1 cellular context compared by ENCODE assay signal in the genomic region with DNA sequence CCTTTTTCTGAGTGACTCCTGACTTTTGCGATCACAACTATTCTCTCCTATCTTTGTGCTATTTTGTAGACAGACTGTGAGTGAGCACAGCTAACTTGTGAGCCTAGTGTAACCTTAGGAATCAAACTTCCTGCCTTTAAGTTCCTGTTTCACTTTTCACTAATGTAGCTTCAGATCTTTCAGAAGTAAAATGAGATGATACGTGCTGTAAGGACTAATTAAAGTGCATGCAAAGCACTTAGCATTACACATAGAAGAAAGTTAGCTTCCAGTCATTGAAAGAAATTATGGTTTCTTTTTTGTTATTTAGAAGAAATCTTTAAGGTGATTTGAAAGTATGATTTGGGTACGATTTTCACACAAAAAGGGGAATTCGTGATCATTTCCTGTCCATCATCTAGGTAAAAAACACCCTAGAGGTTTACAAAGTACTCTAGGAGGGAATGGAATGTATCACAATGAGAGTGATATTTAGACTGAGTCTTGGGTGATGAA.
TF ChIP-seq lines count a peak whose summit lies in the region.

No MANE protein-coding gene starts in this region.

TF ChIP-seq in GM12878, 131 proteins besides CTCF, POLR2A, EP300 and RAD21 (continued from another document and continues in another):
- TF ChIP-seq, protein P1, sequence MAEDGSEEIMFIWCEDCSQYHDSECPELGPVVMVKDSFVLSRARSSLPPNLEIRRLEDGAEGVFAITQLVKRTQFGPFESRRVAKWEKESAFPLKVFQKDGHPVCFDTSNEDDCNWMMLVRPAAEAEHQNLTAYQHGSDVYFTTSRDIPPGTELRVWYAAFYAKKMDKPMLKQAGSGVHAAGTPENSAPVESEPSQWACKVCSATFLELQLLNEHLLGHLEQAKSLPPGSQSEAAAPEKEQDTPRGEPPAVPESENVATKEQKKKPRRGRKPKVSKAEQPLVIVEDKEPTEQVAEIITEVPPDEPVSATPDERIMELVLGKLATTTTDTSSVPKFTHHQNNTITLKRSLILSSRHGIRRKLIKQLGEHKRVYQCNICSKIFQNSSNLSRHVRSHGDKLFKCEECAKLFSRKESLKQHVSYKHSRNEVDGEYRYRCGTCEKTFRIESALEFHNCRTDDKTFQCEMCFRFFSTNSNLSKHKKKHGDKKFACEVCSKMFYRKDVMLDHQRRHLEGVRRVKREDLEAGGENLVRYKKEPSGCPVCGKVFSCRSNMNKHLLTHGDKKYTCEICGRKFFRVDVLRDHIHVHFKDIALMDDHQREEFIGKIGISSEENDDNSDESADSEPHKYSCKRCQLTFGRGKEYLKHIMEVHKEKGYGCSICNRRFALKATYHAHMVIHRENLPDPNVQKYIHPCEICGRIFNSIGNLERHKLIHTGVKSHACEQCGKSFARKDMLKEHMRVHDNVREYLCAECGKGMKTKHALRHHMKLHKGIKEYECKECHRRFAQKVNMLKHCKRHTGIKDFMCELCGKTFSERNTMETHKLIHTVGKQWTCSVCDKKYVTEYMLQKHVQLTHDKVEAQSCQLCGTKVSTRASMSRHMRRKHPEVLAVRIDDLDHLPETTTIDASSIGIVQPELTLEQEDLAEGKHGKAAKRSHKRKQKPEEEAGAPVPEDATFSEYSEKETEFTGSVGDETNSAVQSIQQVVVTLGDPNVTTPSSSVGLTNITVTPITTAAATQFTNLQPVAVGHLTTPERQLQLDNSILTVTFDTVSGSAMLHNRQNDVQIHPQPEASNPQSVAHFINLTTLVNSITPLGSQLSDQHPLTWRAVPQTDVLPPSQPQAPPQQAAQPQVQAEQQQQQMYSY (CRISPR knock-in tag; IDR thresholded peaks at IDR 0.05): no peak
- TF ChIP-seq ESRRA (IDR thresholded peaks at IDR 0.05; ENCODE audit: low read length): no peak
- peak; percentile 54; the same call in 1 of the 2 replicates for TF ChIP-seq ZNF687 (IDR thresholded peaks at IDR 0.05)
- TF ChIP-seq HDGF (IDR thresholded peaks at IDR 0.05): no peak
- peak; percentile 78 for TF ChIP-seq MTA2 (IDR thresholded peaks at IDR 0.05; ENCODE audit: low read depth)
- no peak for TF ChIP-seq CEBPZ (IDR thresholded peaks at IDR 0.05; ENCODE audit: low read depth, low read length)
- no peak for TF ChIP-seq CEBPB (IDR thresholded peaks at IDR 0.05; ENCODE audit: borderline replicate concordance in 1 of 2, low read depth in 2 of 2, low read length in 2 of 2)
- TF ChIP-seq NBN (IDR thresholded peaks at IDR 0.05): no peak
- peak; percentile 36 for TF ChIP-seq MEF2B (IDR thresholded peaks at IDR 0.05; ENCODE audit: partially characterized antibody, poor library complexity, severe bottlenecking)
- no peak for TF ChIP-seq FOS (IDR thresholded peaks at IDR 0.05; ENCODE audit: borderline replicate concordance, extremely low read depth, insufficient read length)
- peak; percentile 52; the same call in 1 of the 2 replicates for TF ChIP-seq GABPA (IDR thresholded peaks at IDR 0.05; ENCODE audit: low read depth)
- TF ChIP-seq ZSCAN29 (IDR thresholded peaks at IDR 0.05): no peak
- TF ChIP-seq ZBTB33 (IDR thresholded peaks at IDR 0.05): no peak
- peak; percentile 76 for TF ChIP-seq SMARCA5 (IDR thresholded peaks at IDR 0.05)
- TF ChIP-seq BCL3 (IDR thresholded peaks at IDR 0.05; ENCODE audit: borderline replicate concordance, insufficient read depth, low read depth, low read length, poor library complexity, severe bottlenecking): no peak
- TF ChIP-seq HSF1 (IDR thresholded peaks at IDR 0.05; ENCODE audit: low read depth, low read length): no peak
- no peak for TF ChIP-seq NR2F1 (conservative IDR thresholded peaks at IDR 0.05)
- no peak for TF ChIP-seq STAT3 (IDR thresholded peaks at IDR 0.05; ENCODE audit: low read depth, low read length)
- TF ChIP-seq, protein P2, sequence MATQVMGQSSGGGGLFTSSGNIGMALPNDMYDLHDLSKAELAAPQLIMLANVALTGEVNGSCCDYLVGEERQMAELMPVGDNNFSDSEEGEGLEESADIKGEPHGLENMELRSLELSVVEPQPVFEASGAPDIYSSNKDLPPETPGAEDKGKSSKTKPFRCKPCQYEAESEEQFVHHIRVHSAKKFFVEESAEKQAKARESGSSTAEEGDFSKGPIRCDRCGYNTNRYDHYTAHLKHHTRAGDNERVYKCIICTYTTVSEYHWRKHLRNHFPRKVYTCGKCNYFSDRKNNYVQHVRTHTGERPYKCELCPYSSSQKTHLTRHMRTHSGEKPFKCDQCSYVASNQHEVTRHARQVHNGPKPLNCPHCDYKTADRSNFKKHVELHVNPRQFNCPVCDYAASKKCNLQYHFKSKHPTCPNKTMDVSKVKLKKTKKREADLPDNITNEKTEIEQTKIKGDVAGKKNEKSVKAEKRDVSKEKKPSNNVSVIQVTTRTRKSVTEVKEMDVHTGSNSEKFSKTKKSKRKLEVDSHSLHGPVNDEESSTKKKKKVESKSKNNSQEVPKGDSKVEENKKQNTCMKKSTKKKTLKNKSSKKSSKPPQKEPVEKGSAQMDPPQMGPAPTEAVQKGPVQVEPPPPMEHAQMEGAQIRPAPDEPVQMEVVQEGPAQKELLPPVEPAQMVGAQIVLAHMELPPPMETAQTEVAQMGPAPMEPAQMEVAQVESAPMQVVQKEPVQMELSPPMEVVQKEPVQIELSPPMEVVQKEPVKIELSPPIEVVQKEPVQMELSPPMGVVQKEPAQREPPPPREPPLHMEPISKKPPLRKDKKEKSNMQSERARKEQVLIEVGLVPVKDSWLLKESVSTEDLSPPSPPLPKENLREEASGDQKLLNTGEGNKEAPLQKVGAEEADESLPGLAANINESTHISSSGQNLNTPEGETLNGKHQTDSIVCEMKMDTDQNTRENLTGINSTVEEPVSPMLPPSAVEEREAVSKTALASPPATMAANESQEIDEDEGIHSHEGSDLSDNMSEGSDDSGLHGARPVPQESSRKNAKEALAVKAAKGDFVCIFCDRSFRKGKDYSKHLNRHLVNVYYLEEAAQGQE (IDR thresholded peaks at IDR 0.05; ENCODE audit: low read depth, low read length): no peak
- TF ChIP-seq, protein P3, sequence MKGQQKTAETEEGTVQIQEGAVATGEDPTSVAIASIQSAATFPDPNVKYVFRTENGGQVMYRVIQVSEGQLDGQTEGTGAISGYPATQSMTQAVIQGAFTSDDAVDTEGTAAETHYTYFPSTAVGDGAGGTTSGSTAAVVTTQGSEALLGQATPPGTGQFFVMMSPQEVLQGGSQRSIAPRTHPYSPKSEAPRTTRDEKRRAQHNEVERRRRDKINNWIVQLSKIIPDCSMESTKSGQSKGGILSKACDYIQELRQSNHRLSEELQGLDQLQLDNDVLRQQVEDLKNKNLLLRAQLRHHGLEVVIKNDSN (IDR thresholded peaks at IDR 0.05; ENCODE audit: borderline replicate concordance, extremely low read length, insufficient read depth, low read depth, low read length): no peak
- no peak for TF ChIP-seq RB1 (IDR thresholded peaks at IDR 0.05; ENCODE audit: borderline replicate concordance)
- TF ChIP-seq RUNX3 (IDR thresholded peaks at IDR 0.05; ENCODE audit: low read length): peak; percentile 31; the same call in 1 of the 2 replicates
- no peak for TF ChIP-seq MYB (IDR thresholded peaks at IDR 0.05; ENCODE audit: borderline replicate concordance, low read depth, low read length)
- peak; percentile 89; the same call in 1 of the 2 replicates for TF ChIP-seq CBX5 (IDR thresholded peaks at IDR 0.05; ENCODE audit: low read depth)
- TF ChIP-seq CHD1 (IDR thresholded peaks at IDR 0.05; ENCODE audit: low read depth, low read length): no peak
- 0 out of 2 replicates have a peak, but pooled peaks have one; percentile 52 for TF ChIP-seq PML (IDR thresholded peaks at IDR 0.05; ENCODE audit: low read length)
- TF ChIP-seq BMI1 (IDR thresholded peaks at IDR 0.05; ENCODE audit: borderline replicate concordance): no peak
- TF ChIP-seq NRF1 (conservative IDR thresholded peaks at IDR 0.05; ENCODE audit: low read depth, low read length): no peak
- no peak for TF ChIP-seq HDAC6 (IDR thresholded peaks at IDR 0.05; ENCODE audit: unreplicated experiment)
- no peak for TF ChIP-seq POLR2AphosphoS2 (IDR thresholded peaks at IDR 0.05; ENCODE audit: low read depth, low read length)
- TF ChIP-seq LARP7 (IDR thresholded peaks at IDR 0.05): no peak
